In the genomic region with DNA sequence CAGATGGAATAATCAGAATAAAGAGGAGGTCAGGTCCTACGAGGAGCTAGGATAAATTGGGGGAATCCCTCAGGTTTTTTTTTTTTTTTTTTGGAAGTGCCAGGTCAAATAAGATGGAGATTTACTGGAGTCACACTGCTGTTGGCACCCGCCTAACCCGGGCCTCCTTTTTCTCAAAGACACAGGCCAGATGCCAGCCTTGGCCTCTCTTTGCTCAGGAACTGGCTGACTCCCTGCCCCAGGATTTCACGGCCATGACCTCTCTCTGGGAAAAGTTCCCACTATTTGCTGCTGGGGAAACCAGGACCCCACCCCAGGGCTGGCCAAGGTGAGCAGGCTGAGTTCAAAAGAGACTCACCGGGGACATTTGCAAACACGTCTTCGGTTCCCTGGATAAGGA, we compare ENCODE assay signal across 16 cellular contexts. TPM values are rescaled to one million over a fixed set of nuclear protein-coding genes. Genes with fewer than 3 reads are reported as not detected.
A peak's percentile ranks its signal among the peaks of the same experiment; 100 is the strongest.
DNase-seq lines count a peak whose midpoint lies in the region; ATAC-seq and TF ChIP-seq lines count a peak whose summit lies in the region.
"Had no signal": no experiment of that assay in that cellular context is flagged by ENCODE, and none has a peak within 500 bp of the region (broad histone marks: within the 10 kb centered on the region; RNA-seq: fewer than 3 reads in every experiment).

No MANE protein-coding gene starts in this region.

- H3K36me3 ChIP-seq in MG63 (no peaks in the 10 kb centered on the region), esophagus muscularis mucosa (no peaks in the 10 kb centered on the region)
- peaks cover 0 to 26% (median 0%) of the 10 kb centered on the region in 3 experiments for H3K36me3 ChIP-seq in naive thymus-derived CD4-positive, alpha-beta T cell (ENCODE audit: control insufficient read depth in 2 of 3, insufficient read depth in 3 of 3, low read length in 3 of 3)
- H3K36me3 ChIP-seq: WERI-Rb-1 had no signal

- TF ChIP-seq CTCF in CD4-positive, alpha-beta T cell (IDR thresholded peaks at IDR 0.05): no peak
- no peak for TF ChIP-seq CTCF in esophagus muscularis mucosa (IDR thresholded peaks at IDR 0.05)

- ATAC-seq in CD4-positive, alpha-beta T cell (ENCODE audit: poor library complexity): no peak
- no peak for ATAC-seq in naive thymus-derived CD4-positive, alpha-beta T cell
- ATAC-seq in HG03196 (IDR thresholded peaks at IDR 0.05; ENCODE audit: unreplicated experiment) (no peak), GM19395 (IDR thresholded peaks at IDR 0.05; ENCODE audit: unreplicated experiment) (no peak)

- peaks cover 46% of the 10 kb centered on the region for H3K27me3 ChIP-seq in CD4-positive, alpha-beta T cell (ENCODE audit: control insufficient read depth, insufficient read depth, low read length)
- H3K27me3 ChIP-seq in MG63 (peaks cover 29% of the 10 kb centered on the region), esophagus muscularis mucosa (peaks cover 9 to 52% (median 46%) of the 10 kb centered on the region in 4 donors)
- H3K27me3 ChIP-seq in naive thymus-derived CD4-positive, alpha-beta T cell (ENCODE audit: control insufficient read depth in 2 of 2, insufficient read depth in 2 of 2, low read length in 2 of 2): peaks cover 0 to 21% of the 10 kb centered on the region in 2 donors

- no peaks in the 10 kb centered on the region for H3K36me3 Mint-ChIP-seq in CD4-positive, alpha-beta T cell (ENCODE audit: low read depth)
- H3K36me3 Mint-ChIP-seq in naive thymus-derived CD4-positive, alpha-beta T cell: peaks cover 0 to 9% (median 0%) of the 10 kb centered on the region in 5 donors
- H3K36me3 Mint-ChIP-seq: type B pancreatic cell had no signal

- H3K4me3 ChIP-seq in MG63: no peak overlapping the region
- no peak overlapping the region for H3K4me3 ChIP-seq in esophagus muscularis mucosa
- H3K4me3 ChIP-seq in naive thymus-derived CD4-positive, alpha-beta T cell (ENCODE audit: low read length): peak overlapping the region; percentile 50

- H3K27ac Mint-ChIP-seq in CD4-positive, alpha-beta T cell: no peak overlapping the region
- H3K27ac Mint-ChIP-seq in naive thymus-derived CD4-positive, alpha-beta T cell: no peak overlapping the region
- H3K27ac Mint-ChIP-seq: T-helper 1 cell treated with Interleukin-12 subunit alpha and Interleukin-12 subunit beta and Interleukin-4 antibody, amounts not matched to agents 30 μg/mL and 1 μg/mL, for 36 hours; type B pancreatic cell had no signal

- H3K4me1 Mint-ChIP-seq in CD4-positive, alpha-beta T cell (ENCODE audit: low read depth): peaks cover 21% of the 10 kb centered on the region
- peaks cover 10 to 32% (median 22%) of the 10 kb centered on the region in 7 donors for H3K4me1 Mint-ChIP-seq in naive thymus-derived CD4-positive, alpha-beta T cell

- intact Hi-C loops in CD4-positive, alpha-beta T cell (cut with DNase I, micrococcal nuclease): no loop called here
- intact Hi-C loops in esophagus muscularis mucosa (cut with DNase I): no loop called here
- intact Hi-C loops in naive thymus-derived CD4-positive, alpha-beta T cell (cut with micrococcal nuclease): no loop called here

- peak overlapping the region; percentile 25 for H3K4me3 Mint-ChIP-seq in CD4-positive, alpha-beta T cell
- H3K4me3 Mint-ChIP-seq in naive thymus-derived CD4-positive, alpha-beta T cell: peak overlapping the region in 4 of 10 donors; percentile 5 to 66 (median 36)
- H3K4me3 Mint-ChIP-seq: T-helper 1 cell treated with Interleukin-12 subunit alpha and Interleukin-12 subunit beta and Interleukin-4 antibody, amounts not matched to agents 30 μg/mL and 1 μg/mL, for 36 hours had no signal

- H3K27me3 Mint-ChIP-seq in CD4-positive, alpha-beta T cell: peaks cover 48% of the 10 kb centered on the region
- H3K27me3 Mint-ChIP-seq in naive thymus-derived CD4-positive, alpha-beta T cell: peaks cover 23 to 77% (median 34%) of the 10 kb centered on the region in 5 donors

- CTCF ChIA-PET in CD4-positive, alpha-beta T cell (lab: Charles Lee): no interaction called here
- CTCF ChIA-PET in naive thymus-derived CD4-positive, alpha-beta T cell (lab: Charles Lee): interaction anchor here (0.6 kb wide), 1 partner anchor 31 kb away, joined by 3 read pairs; no protein-coding TSS in a partner anchor

- no peaks in the 10 kb centered on the region for H3K9me3 Mint-ChIP-seq in CD4-positive, alpha-beta T cell
- peaks cover 0 to 3% (median 0%) of the 10 kb centered on the region in 11 donors for H3K9me3 Mint-ChIP-seq in naive thymus-derived CD4-positive, alpha-beta T cell
- H3K9me3 Mint-ChIP-seq: T-helper 1 cell treated with Interleukin-12 subunit alpha and Interleukin-12 subunit beta and Interleukin-4 antibody, amounts not matched to agents 30 μg/mL and 1 μg/mL, for 36 hours; type B pancreatic cell had no signal

- TF ChIP-seq POLR2A in esophagus muscularis mucosa (IDR thresholded peaks at IDR 0.05; ENCODE audit: low read depth): no peak

- WGBS in esophagus muscularis mucosa: 70% methylated on average over 7 of the region's 7 CpGs

- no peaks in the 10 kb centered on the region for H3K9me3 ChIP-seq in CD4-positive, alpha-beta T cell (ENCODE audit: control insufficient read depth, low read length)
- H3K9me3 ChIP-seq in MG63 (no peaks in the 10 kb centered on the region), esophagus muscularis mucosa (no peaks in the 10 kb centered on the region)
- no peaks in the 10 kb centered on the region for H3K9me3 ChIP-seq in naive thymus-derived CD4-positive, alpha-beta T cell (ENCODE audit: control insufficient read depth in 2 of 3, low read length in 3 of 3)

- POLR2A ChIA-PET in CD4-positive, alpha-beta T cell (lab: Charles Lee): no interaction called here
- POLR2A ChIA-PET in naive thymus-derived CD4-positive, alpha-beta T cell (lab: Charles Lee): no interaction called here

- no peak for DNase-seq in CD4-positive, alpha-beta T cell
- DNase-seq in MG63 (peak; percentile 67), esophagus muscularis mucosa (ENCODE audit: extremely low spot score) (peak; percentile 47), NCI-H128 (lab: John Stamatoyannopoulos, UW; ENCODE audit: unreplicated experiment) (no peak), epidermal melanocyte (ENCODE audit: insufficient read length, low spot score) (no peak)
- no peak for DNase-seq in naive thymus-derived CD4-positive, alpha-beta T cell
- DNase-seq: NCI-H1417, NCI-H2171 treated with DMSO at 0.1 percent for 48 hours, NCI-H774, WERI-Rb-1 had no signal

- H3K4me1 ChIP-seq in esophagus muscularis mucosa: peaks cover 27 to 38% (median 35%) of the 10 kb centered on the region in 4 donors
- H3K4me1 ChIP-seq in naive thymus-derived CD4-positive, alpha-beta T cell (ENCODE audit: control insufficient read depth in 2 of 2, insufficient read depth in 2 of 2, low read length in 2 of 2): peaks cover 16 to 68% of the 10 kb centered on the region in 2 donors

- no peak overlapping the region for H3K27ac ChIP-seq in CD4-positive, alpha-beta T cell (ENCODE audit: low read depth, low read length)
- no peak overlapping the region for H3K27ac ChIP-seq in esophagus muscularis mucosa (replicated peaks in 1 of 4)
- no peak overlapping the region for H3K27ac ChIP-seq in naive thymus-derived CD4-positive, alpha-beta T cell (ENCODE audit: low read depth, low read length)
- H3K27ac ChIP-seq: dorsolateral prefrontal cortex, WERI-Rb-1 had no signal

- no peak for TF ChIP-seq EP300 in esophagus muscularis mucosa (IDR thresholded peaks at IDR 0.05)

RNA-seq across cellular contexts. Expression of gene CD8A, which starts 2.5 kb away (rescaled TPM):
- total RNA-seq in CD4-positive, alpha-beta T cell: 1 to 10 TPM; 1.3 to 2.1 TPM
- total RNA-seq in MG63 (2014; rRNA removed; shearing (Covaris generic); ENCODE audit: low replicate concordance): not detected in 2 replicates
- 1 to 10 TPM in 3 of 4 donors, under 1 TPM in 1; 0.83 to 5.5 (median 1.1) TPM for total RNA-seq in esophagus muscularis mucosa
- 10 to 100 TPM in 1 of 5 experiments, 1 to 10 TPM in 4; 1.4 to 56.0 (median 2.0) TPM for total RNA-seq in naive thymus-derived CD4-positive, alpha-beta T cell
- under 1 TPM; 0.16 to 0.76 TPM for polyA plus RNA-seq in naive thymus-derived CD4-positive, alpha-beta T cell
- total RNA-seq: osteoblast had no signal

Comparison
In these comparisons a context has a peak if more than half of its experiments do, and no peak if none do; other contexts are left out.
1. DNase-seq: peak in MG63 (single experiment) and esophagus muscularis mucosa (single experiment); none in CD4-positive, alpha-beta T cell (0 of 10), naive thymus-derived CD4-positive, alpha-beta T cell (0 of 9), NCI-H128 (single experiment) and epidermal melanocyte (single experiment).